8 cellular contexts compared by ENCODE assay signal in genomic region chrX:110665636-110666035, GRCh38.
DNase-seq lines count a peak whose midpoint lies in the region; ATAC-seq and TF ChIP-seq lines count a peak whose summit lies in the region.

No MANE protein-coding gene starts in this region.

- no peaks in the 10 kb centered on the region for H3K9me3 Mint-ChIP-seq in neural crest cell

- peak; percentile 66 for DNase-seq in A673 (ENCODE audit: low spot score)
- peak; percentile 23 for DNase-seq in G401 (ENCODE audit: low spot score)
- peak; percentile 47 for DNase-seq in NT2/D1 (ENCODE audit: low read depth, low spot score)
- DNase-seq in epidermal melanocyte (ENCODE audit: insufficient read length, low spot score), result peak; percentile 22
- peak; percentile 41 for DNase-seq in neural crest cell (ENCODE audit: low read depth, low spot score)
- DNase-seq in NCI-H1930 (lab: John Stamatoyannopoulos, UW), result no peak

- H3K4me1 Mint-ChIP-seq in neural crest cell, result peaks cover 24% of the 10 kb centered on the region

- H3K4me3 ChIP-seq in A673 (ENCODE audit: low read depth, low read length, poor library complexity, severe bottlenecking) (no peak overlapping the region), NT2/D1 (ENCODE audit: insufficient read length, low read depth) (no peak overlapping the region)

- intact Hi-C loops in A673 (cut with micrococcal nuclease; ENCODE audit: unreplicated experiment), result loop anchor here (5.0 kb wide), 2 partner anchors 182 to 203 kb away; no protein-coding TSS in a partner anchor

- H3K27me3 Mint-ChIP-seq in neural crest cell (ENCODE audit: low read depth), result no peaks in the 10 kb centered on the region

- H3K36me3 ChIP-seq in A673 (ENCODE audit: insufficient read depth, low read length, poor library complexity, severe bottlenecking) (no peaks in the 10 kb centered on the region), NT2/D1 (ENCODE audit: insufficient read depth, insufficient read length, low read length) (no peaks in the 10 kb centered on the region)

- no peaks in the 10 kb centered on the region for H3K36me3 Mint-ChIP-seq in neural crest cell (ENCODE audit: low read depth)

- in situ Hi-C loops in G401 (cut with HindIII; ENCODE audit: low sequenced_read_pairs), result no loop called here

- peak; percentile 61 for ATAC-seq in HG02763 (IDR thresholded peaks at IDR 0.05; ENCODE audit: unreplicated experiment)
- no peak for ATAC-seq in GM21526 (IDR thresholded peaks at IDR 0.05; ENCODE audit: low FRiP score, unreplicated experiment)

- H3K9ac ChIP-seq in NT2/D1 (ENCODE audit: insufficient read length, low read depth), result no peak overlapping the region

- CTCF ChIA-PET in A673 (lab: Charles Lee), result interaction anchor here (1.4 kb wide), 1 partner anchor 182 kb away, joined by 3 read pairs; no protein-coding TSS in a partner anchor

- no peaks in the 10 kb centered on the region for H3K4me1 ChIP-seq in A673 (ENCODE audit: insufficient read depth, low read length, poor library complexity, severe bottlenecking)
- H3K4me1 ChIP-seq in NT2/D1 (ENCODE audit: insufficient read depth, insufficient read length), result no peaks in the 10 kb centered on the region

- no peaks in the 10 kb centered on the region for H3K27me3 ChIP-seq in A673 (replicated peaks; ENCODE audit: insufficient read depth, low read depth, low read length, poor library complexity)
- H3K27me3 ChIP-seq in NT2/D1 (ENCODE audit: insufficient read depth, insufficient read length), result no peaks in the 10 kb centered on the region

- H3K27ac Mint-ChIP-seq in neural crest cell (ENCODE audit: unreplicated experiment), result no peak overlapping the region

- H3K27ac ChIP-seq in A673 (ENCODE audit: low read depth, low read length, poor library complexity, severe bottlenecking), result no peak overlapping the region

- H3K4me3 Mint-ChIP-seq in neural crest cell, result no peak overlapping the region

- TF ChIP-seq CTCF in A673 (conservative IDR thresholded peaks at IDR 0.05; ENCODE audit: low read depth, low read length), result peak; percentile 75
- TF ChIP-seq CTCF in neural crest cell (conservative IDR thresholded peaks at IDR 0.05), result peak; percentile 71

- BruUV-seq in A673 (replicated peaks; lab: Mats Ljungman, UMichigan), result no TSS peak

- POLR2A ChIA-PET in A673 (lab: Charles Lee; ENCODE audit: low non-redundant PET), result no interaction called here

- H3K9me3 ChIP-seq in A673 (ENCODE audit: low read depth, low read length, poor library complexity, severe bottlenecking) (no peaks in the 10 kb centered on the region), NT2/D1 (ENCODE audit: insufficient read depth, low read length) (no peaks in the 10 kb centered on the region)

Comparison
In these comparisons a context has a peak if more than half of its experiments do, and no peak if none do; other contexts are left out.
1. DNase-seq: peak in A673 (single experiment), G401 (single experiment), NT2/D1 (single experiment), epidermal melanocyte (single experiment) and neural crest cell (single experiment); none in NCI-H1930 (0 of 2).